ENCODE assay signal across 18 cellular contexts in the genomic region with DNA sequence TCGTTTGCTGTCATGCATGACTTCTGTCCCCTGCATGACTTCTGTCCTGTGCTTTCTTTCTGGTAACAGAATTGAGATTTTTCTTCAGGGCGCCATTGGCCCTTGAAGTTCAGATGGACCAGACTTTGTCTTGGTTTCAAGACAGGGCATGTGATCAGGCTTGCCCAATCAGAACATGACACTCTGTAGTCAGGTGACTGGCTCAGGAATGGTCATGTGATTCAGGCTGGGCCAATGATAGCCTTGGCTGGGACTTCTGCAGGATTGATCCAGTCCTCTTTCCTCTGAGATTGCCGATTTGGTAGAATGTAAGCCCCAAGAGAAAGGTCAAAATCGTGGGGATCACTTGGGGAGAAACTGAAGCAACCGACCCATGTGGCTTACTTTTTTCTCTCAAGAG.
DNase-seq lines count a peak whose midpoint lies in the region; ATAC-seq and TF ChIP-seq lines count a peak whose summit lies in the region.
"Had no signal": no experiment of that assay in that cellular context is flagged by ENCODE, and none has a peak within 500 bp of the region (broad histone marks: within the 10 kb centered on the region; RNA-seq: fewer than 3 reads in every experiment).

No MANE protein-coding gene starts in this region.

- H3F3A ChIP-seq in SK-N-SH (replicated peaks; ENCODE audit: insufficient read depth): no peaks in the 10 kb centered on the region

- POLR2A ChIA-PET in SK-N-SH (lab: Yijun Ruan, JAX): no interaction called here
- POLR2A ChIA-PET in WTC11 (lab: Charles Lee): no interaction called here

- H3K4me1 ChIP-seq in SK-N-SH (ENCODE audit: control insufficient read depth in 1 of 2, insufficient read depth in 2 of 2, low read depth in 1 of 2, low read length in 1 of 2): no peaks in the 10 kb centered on the region

- H3K4me1 Mint-ChIP-seq in WTC11: peaks cover 7% of the 10 kb centered on the region

- H3K27ac Mint-ChIP-seq in WTC11: no peak overlapping the region
- H3K27ac Mint-ChIP-seq: B cell; CD8-positive, alpha-beta T cell had no signal

- intact Hi-C loops in posterior vena cava (cut with DNase I): no loop called here

- no peaks in the 10 kb centered on the region for H3K36me3 Mint-ChIP-seq in WTC11
- H3K36me3 Mint-ChIP-seq: CD8-positive, alpha-beta T cell had no signal

- no peak for TF ChIP-seq RAD21 in SK-N-SH (IDR thresholded peaks at IDR 0.05; ENCODE audit: low read length)

- H3K4me3 Mint-ChIP-seq in WTC11: no peak overlapping the region
- H3K4me3 Mint-ChIP-seq: B cell; CD8-positive, alpha-beta T cell had no signal

- H3K9ac ChIP-seq in SK-N-SH: no peak overlapping the region

- no peaks in the 10 kb centered on the region for H3K9me3 ChIP-seq in SK-N-SH

- no peaks in the 10 kb centered on the region for H4K20me1 ChIP-seq in SK-N-SH (ENCODE audit: insufficient read depth)

- no peak for TF ChIP-seq EP300 in SK-N-SH (IDR thresholded peaks at IDR 0.05; ENCODE audit: borderline replicate concordance in 1 of 2, low read depth in 1 of 2, low read length in 1 of 2)

- CTCF ChIA-PET in SK-N-SH (lab: Yijun Ruan, JAX) (no interaction called here), WTC11 (lab: Charles Lee) (no interaction called here)

- WGBS in SK-N-SH (ENCODE audit: low lambda C conversion rate): 36% methylated on average over 5 of the region's 5 CpGs

- peaks cover 6% of the 10 kb centered on the region for H3K9me3 Mint-ChIP-seq in WTC11
- H3K9me3 Mint-ChIP-seq: CD8-positive, alpha-beta T cell had no signal

- H2AFZ ChIP-seq in SK-N-SH (ENCODE audit: low read depth): no peak overlapping the region

- H3K9me2 ChIP-seq in SK-N-SH: no peaks in the 10 kb centered on the region

- DNase-seq in SK-N-SH (no peak), WTC11 (ENCODE audit: low spot score) (no peak), SIG-M5 (lab: John Stamatoyannopoulos, UW) (no peak), posterior vena cava (ENCODE audit: low spot score) (no peak), CD1c-positive myeloid dendritic cell (ENCODE audit: extremely low spot score) (no peak), glomerular visceral epithelial cell (ENCODE audit: extremely low spot score) (no peak)
- peak; percentile 5 for DNase-seq in Jurkat, Clone E6-1 (ENCODE audit: low read depth, low spot score)
- DNase-seq: CD8-positive, alpha-beta T cell; DND-41; GDM1; H7; NCI-H1048; NCI-H146; NCI-H748 treated with DMSO at 0.1 percent for 48 hours; SHP77 treated with DMSO at 0.1 percent for 48 hours; SW 1271 had no signal

- no peaks in the 10 kb centered on the region for H3K27me3 ChIP-seq in SK-N-SH (ENCODE audit: insufficient read depth)

- no peak overlapping the region for H3K4me3 ChIP-seq in SK-N-SH (ENCODE audit: low read depth in 2 of 2, low read length in 1 of 2)
- H3K4me3 ChIP-seq in Jurkat, Clone E6-1 (ENCODE audit: low read length): no peak overlapping the region

- ATAC-seq in SK-N-SH treated with all-trans-retinoic acid at 6 μM for 48 hours (no peak), WTC11 (no peak)
- ATAC-seq: CD8-positive, alpha-beta T cell had no signal

- H3K4me2 ChIP-seq in SK-N-SH: no peak overlapping the region

- no peaks in the 10 kb centered on the region for H3K36me3 ChIP-seq in SK-N-SH (replicated peaks in 1 of 2; ENCODE audit: control insufficient read depth in 1 of 2, insufficient read depth in 2 of 2, low read length in 1 of 2)

- TF ChIP-seq CTCF in SK-N-SH (IDR thresholded peaks at IDR 0.05): no peak
- TF ChIP-seq CTCF in WTC11 (IDR thresholded peaks at IDR 0.05): no peak

- H3K27ac ChIP-seq in SK-N-SH (ENCODE audit: low read depth in 2 of 2, low read length in 1 of 2): no peak overlapping the region

- H3K79me2 ChIP-seq in SK-N-SH (ENCODE audit: insufficient read depth): no peaks in the 10 kb centered on the region

- peaks cover 12% of the 10 kb centered on the region for H3K27me3 Mint-ChIP-seq in WTC11 (ENCODE audit: low read depth)

TF ChIP-seq in SK-N-SH, 30 proteins besides CTCF, POLR2A, EP300 and RAD21:
- TF ChIP-seq, protein P1, sequence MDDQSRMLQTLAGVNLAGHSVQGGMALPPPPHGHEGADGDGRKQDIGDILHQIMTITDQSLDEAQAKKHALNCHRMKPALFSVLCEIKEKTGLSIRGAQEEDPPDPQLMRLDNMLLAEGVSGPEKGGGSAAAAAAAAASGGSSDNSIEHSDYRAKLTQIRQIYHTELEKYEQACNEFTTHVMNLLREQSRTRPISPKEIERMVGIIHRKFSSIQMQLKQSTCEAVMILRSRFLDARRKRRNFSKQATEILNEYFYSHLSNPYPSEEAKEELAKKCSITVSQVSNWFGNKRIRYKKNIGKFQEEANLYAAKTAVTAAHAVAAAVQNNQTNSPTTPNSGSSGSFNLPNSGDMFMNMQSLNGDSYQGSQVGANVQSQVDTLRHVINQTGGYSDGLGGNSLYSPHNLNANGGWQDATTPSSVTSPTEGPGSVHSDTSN (IDR thresholded peaks at IDR 0.05): no peak
- TF ChIP-seq MXI1 (IDR thresholded peaks at IDR 0.05; ENCODE audit: low read depth, low read length): no peak
- TF ChIP-seq, protein P2, sequence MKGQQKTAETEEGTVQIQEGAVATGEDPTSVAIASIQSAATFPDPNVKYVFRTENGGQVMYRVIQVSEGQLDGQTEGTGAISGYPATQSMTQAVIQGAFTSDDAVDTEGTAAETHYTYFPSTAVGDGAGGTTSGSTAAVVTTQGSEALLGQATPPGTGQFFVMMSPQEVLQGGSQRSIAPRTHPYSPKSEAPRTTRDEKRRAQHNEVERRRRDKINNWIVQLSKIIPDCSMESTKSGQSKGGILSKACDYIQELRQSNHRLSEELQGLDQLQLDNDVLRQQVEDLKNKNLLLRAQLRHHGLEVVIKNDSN (IDR thresholded peaks at IDR 0.05; ENCODE audit: borderline replicate concordance, low read depth): peak; percentile 67; the same call in 1 of the 2 replicates

TF ChIP-seq in SK-N-SH treated with all-trans-retinoic acid at 6 μM for 48 hours, 23 proteins besides CTCF, POLR2A, EP300 and RAD21 (continues in another document):
- TF ChIP-seq TCF4 (CRISPR knock-in tag; IDR thresholded peaks at IDR 0.05; ENCODE audit: borderline replicate concordance): no peak
- TF ChIP-seq PATZ1 (CRISPR knock-in tag; IDR thresholded peaks at IDR 0.05; ENCODE audit: borderline replicate concordance): no peak
- no peak for TF ChIP-seq ZNF565 (CRISPR knock-in tag; conservative IDR thresholded peaks at IDR 0.05; ENCODE audit: low read depth)
- no peak for TF ChIP-seq TOX (CRISPR knock-in tag; IDR thresholded peaks at IDR 0.05; ENCODE audit: borderline replicate concordance)
- no peak for TF ChIP-seq RARB (CRISPR knock-in tag; IDR thresholded peaks at IDR 0.05)
- TF ChIP-seq CSDC2 (CRISPR knock-in tag; IDR thresholded peaks at IDR 0.05): no peak
- TF ChIP-seq ZNF8 (CRISPR knock-in tag; IDR thresholded peaks at IDR 0.05): no peak
- no peak for TF ChIP-seq SNAI2 (CRISPR knock-in tag; IDR thresholded peaks at IDR 0.05)
- no peak for TF ChIP-seq ZNF70 (CRISPR knock-in tag; IDR thresholded peaks at IDR 0.05)
- TF ChIP-seq ZFP30 (CRISPR knock-in tag; IDR thresholded peaks at IDR 0.05): no peak

TF ChIP-seq in WTC11, 78 proteins besides CTCF, POLR2A, EP300 and RAD21:
- no peak for TF ChIP-seq E2F4 (CRISPR knock-in tag; IDR thresholded peaks at IDR 0.05; ENCODE audit: borderline replicate concordance, low read depth)
- TF ChIP-seq, protein P2 (CRISPR knock-in tag; IDR thresholded peaks at IDR 0.05): peak; percentile 74
- peak; percentile 87 for TF ChIP-seq USF2 (CRISPR knock-in tag; IDR thresholded peaks at IDR 0.05)
